12 cellular contexts compared by ENCODE assay signal in genomic region chr20:51354769-51355319, GRCh38.
DNase-seq lines count a peak whose midpoint lies in the region; ATAC-seq and TF ChIP-seq lines count a peak whose summit lies in the region.
"Had no signal": no experiment of that assay in that cellular context is flagged by ENCODE, and none has a peak within 500 bp of the region (broad histone marks: within the 10 kb centered on the region; RNA-seq: fewer than 3 reads in every experiment).

No MANE protein-coding gene starts in this region.

- H3K27me3 ChIP-seq in PC-3 (ENCODE audit: low read length): no peaks in the 10 kb centered on the region

- H4K20me1 ChIP-seq in PC-3 (ENCODE audit: low read length): no peaks in the 10 kb centered on the region

- peak overlapping the region; percentile 76 for H3K9ac ChIP-seq in PC-3 (ENCODE audit: low read length)

- ATAC-seq in PC-3: peak; percentile 45
- peak; percentile 16 for ATAC-seq in esophagus mucosa
- ATAC-seq in stimulated activated naive CD8-positive, alpha-beta T cell treated with anti-CD3 and anti-CD28 coated beads, Interleukin-15, Interleukin-2, amounts not matched to agents 100 U/mL and 50 U/mL, for 24 hours: peak; percentile 36
- ATAC-seq in GM19351 (IDR thresholded peaks at IDR 0.05; ENCODE audit: unreplicated experiment): no peak
- no peak for ATAC-seq in HG03439 (IDR thresholded peaks at IDR 0.05; ENCODE audit: unreplicated experiment)

- H3K79me2 ChIP-seq in PC-3 (ENCODE audit: low read length): no peaks in the 10 kb centered on the region

- no peaks in the 10 kb centered on the region for H3K9me3 ChIP-seq in PC-3 (ENCODE audit: low read length)

- POLR2A ChIA-PET in PC-3 (lab: Charles Lee; ENCODE audit: unreplicated experiment): interaction anchor here (0.6 to 1.1 kb wide), 4 partner anchors 28 to 1538 kb away, joined by 3 to 5 read pairs (median 4); partner anchors contain the start of genes DPM1 and MOCS3

- peaks cover 68% of the 10 kb centered on the region for H3K4me1 ChIP-seq in PC-3 (ENCODE audit: insufficient read depth, low read length)

- BruUV-seq in PC-3 (replicated peaks; lab: Mats Ljungman, UMichigan): no TSS peak

- CTCF ChIA-PET in PC-3 (lab: Charles Lee): interaction anchor here (0.6 to 1.3 kb wide), 4 partner anchors 27 to 707 kb away, joined by 3 to 6 read pairs (median 3); no protein-coding TSS in a partner anchor

- no peaks in the 10 kb centered on the region for H3K9me2 ChIP-seq in PC-3 (replicated peaks; ENCODE audit: low read length)

- DNase-seq in DMS153 (lab: John Stamatoyannopoulos, UW) (peak; percentile 46), DMS153 treated with DMSO at 0.1 percent for 48 hours (lab: John Stamatoyannopoulos, UW; ENCODE audit: unreplicated experiment) (no peak), PC-3 (peak; percentile 98)
- DNase-seq in stimulated activated naive CD8-positive, alpha-beta T cell treated with anti-CD3 and anti-CD28 coated beads, Interleukin-15, Interleukin-2, amounts not matched to agents 100 U/mL and 50 U/mL, for 24 hours: no peak
- no peak for DNase-seq in activated CD4-positive, alpha-beta T cell treated with anti-CD3 and anti-CD28 coated beads for 48 hours
- DNase-seq: activated CD4-positive, alpha-beta T cell treated with anti-CD3 and anti-CD28 coated beads, Interleukin-2, amount 50 U/mL, for 48 hours; left cardiac atrium; NCI-H1930; SIG-M5 had no signal

- peak; percentile 15; the same call in 1 of the 2 replicates for TF ChIP-seq CTCF in PC-3 (conservative IDR thresholded peaks at IDR 0.05; ENCODE audit: low read depth, low read length)

- no peaks in the 10 kb centered on the region for H3K36me3 ChIP-seq in PC-3 (ENCODE audit: low read depth, low read length)

- peak overlapping the region; percentile 34 for H2AFZ ChIP-seq in PC-3 (ENCODE audit: low read length)

- H3K27ac ChIP-seq in PC-3 (ENCODE audit: low read length): peak overlapping the region; percentile 92

- intact Hi-C loops in PC-3 (cut with micrococcal nuclease): no loop called here

- peaks cover 12% of the 10 kb centered on the region for H3F3A ChIP-seq in PC-3 (ENCODE audit: low read length, unreplicated experiment)

- peak overlapping the region; percentile 8; the same call in 1 of the 2 replicates for H3K4me3 ChIP-seq in PC-3 (ENCODE audit: low read length)

- H3K4me2 ChIP-seq in PC-3 (ENCODE audit: low read length): peak overlapping the region; percentile 53

Comparison
In these comparisons a context has a peak if more than half of its experiments do, and no peak if none do; other contexts are left out.
1. DNase-seq: peak in DMS153 (single experiment) and PC-3 (single experiment); none in DMS153 treated with DMSO at 0.1 percent for 48 hours (single experiment), stimulated activated naive CD8-positive, alpha-beta T cell treated with anti-CD3 and anti-CD28 coated beads, Interleukin-15, Interleukin-2, amounts not matched to agents 100 U/mL and 50 U/mL, for 24 hours (single experiment) and activated CD4-positive, alpha-beta T cell treated with anti-CD3 and anti-CD28 coated beads for 48 hours (single experiment).
2. ATAC-seq: peak in PC-3 (single experiment), esophagus mucosa (single experiment) and stimulated activated naive CD8-positive, alpha-beta T cell treated with anti-CD3 and anti-CD28 coated beads, Interleukin-15, Interleukin-2, amounts not matched to agents 100 U/mL and 50 U/mL, for 24 hours (single experiment); none in GM19351 (single experiment) and HG03439 (single experiment).